ENCODE assay signal across 8 cellular contexts in genomic region chr11:35145249-35145648, GRCh38. TPM values are rescaled to one million over a fixed set of nuclear protein-coding genes. Genes with fewer than 3 reads are reported as not detected.
DNase-seq lines count a peak whose midpoint lies in the region; ATAC-seq, FAIRE-seq and TF ChIP-seq lines count a peak whose summit lies in the region.

No MANE protein-coding gene starts in this region.

- H3K4me1 ChIP-seq in GM12878 (ENCODE audit: control insufficient read depth, insufficient read depth, low read length) = peaks cover 50% of the 10 kb centered on the region

- WGBS in GM12878 (ENCODE audit: insufficient coverage, insufficient replicate concordance, low lambda C conversion rate, missing lambda C conversion rate) = 5% methylated on average over 2 of the region's 2 CpGs

- POLR2A ChIA-PET in GM12878 (lab: Charles Lee) = interaction anchor here (0.6 to 2.5 kb wide), 4 partner anchors 19 to 104 kb away, joined by 3 to 22 read pairs (median 3); no protein-coding TSS in a partner anchor

- H3K27me3 ChIP-seq in HL-60 (ENCODE audit: insufficient read depth, poor library complexity, severe bottlenecking) (no peaks in the 10 kb centered on the region), GM12878 (replicated peaks in 1 of 2; ENCODE audit: control insufficient read depth in 2 of 2, insufficient read depth in 2 of 2, low read length in 1 of 2) (no peaks in the 10 kb centered on the region)

- peak; percentile 76 to 93 for TF ChIP-seq EP300 in GM12878 (IDR thresholded peaks at IDR 0.05; ENCODE audit: borderline replicate concordance in 1 of 2, control insufficient read depth in 1 of 2, low read depth in 2 of 2, low read length in 2 of 2)

- H4K20me1 ChIP-seq in GM12878 (ENCODE audit: control insufficient read depth, insufficient read depth) = no peaks in the 10 kb centered on the region; the same call in 1 of the 2 replicates

- H3K79me2 ChIP-seq in GM12878 (ENCODE audit: control insufficient read depth, insufficient read depth, low read length) = peaks cover 73% of the 10 kb centered on the region

- DNase-seq in GM13976 (ENCODE audit: low spot score) (peak; percentile 73), HL-60 (ENCODE audit: low read depth in 1 of 2, low spot score in 1 of 2) (peak; percentile 80 to 93), GM12878 (ENCODE audit: low read depth, low spot score) (peak; percentile 86), HPDE6-E6E7 (ENCODE audit: extremely low spot score) (no peak), GF-D8 (lab: John Stamatoyannopoulos, UW) (no peak), SHP77 treated with DMSO at 0.1 percent for 48 hours (lab: John Stamatoyannopoulos, UW) (no peak)
- DNase-seq in stimulated activated naive CD8-positive, alpha-beta T cell treated with anti-CD3 and anti-CD28 coated beads, Interleukin-15, Interleukin-2, amounts not matched to agents 100 U/mL and 50 U/mL, for 24 hours = peak; percentile 71

- peak overlapping the region; percentile 90 for H3K4me2 ChIP-seq in GM12878 (ENCODE audit: control insufficient read depth, insufficient read depth)

- in situ Hi-C loops in GM13976 (cut with MboI; ENCODE audit: low sequenced_read_pairs, unreplicated experiment) (no loop called here), GM12878 (cut with MboI) (no loop called here)

- no peak overlapping the region for H2AFZ ChIP-seq in GM12878 (ENCODE audit: control insufficient read depth, low read depth, low read length)

- CTCF ChIA-PET in GM12878 (lab: Yijun Ruan, JAX) = interaction anchor here (0.6 to 10.3 kb wide), 10 partner anchors 18 to 161 kb away, joined by 3 to 111 read pairs (median 4); no protein-coding TSS in a partner anchor

- TF ChIP-seq POLR2A in GM12878 (IDR thresholded peaks at IDR 0.05; ENCODE audit: low read depth, low read length) = peak; percentile 3; the same call in 1 of the 2 replicates

- no peak overlapping the region for H3K4me3 ChIP-seq in HL-60 (replicated peaks; ENCODE audit: insufficient read depth, low read length)
- H3K4me3 ChIP-seq in GM12878 = peak overlapping the region; percentile 52; the same call in 1 of the 2 replicates

- peak; percentile 50 for ATAC-seq in GM21515 (IDR thresholded peaks at IDR 0.05; ENCODE audit: unreplicated experiment)
- ATAC-seq in GM12878 = peak; percentile 75
- peak; percentile 28 for ATAC-seq in stimulated activated naive CD8-positive, alpha-beta T cell treated with anti-CD3 and anti-CD28 coated beads, Interleukin-15, Interleukin-2, amounts not matched to agents 100 U/mL and 50 U/mL, for 24 hours

- intact Hi-C loops in GM12878 (cut with micrococcal nuclease; ENCODE audit: unreplicated experiment) = loop anchor here (2.0 to 5.0 kb wide), 4 partner anchors 18 to 138 kb away; no protein-coding TSS in a partner anchor

- TF ChIP-seq RAD21 in GM12878 (IDR thresholded peaks at IDR 0.05; ENCODE audit: insufficient read depth, low read depth, low read length) = peak; percentile 34; the same call in 1 of the 2 replicates

- TF ChIP-seq CTCF in GM13976 (IDR thresholded peaks at IDR 0.05; ENCODE audit: borderline replicate concordance, control extremely low read depth, extremely low read depth, insufficient read depth, missing control alignments) = no peak
- no peak for TF ChIP-seq CTCF in HL-60 (IDR thresholded peaks at IDR 0.05; ENCODE audit: insufficient read depth, low read length)
- peak in 2 of 3 experiments; percentile 14 to 16; a peak in 2 of 6 replicates for TF ChIP-seq CTCF in GM12878 (IDR thresholded peaks at IDR 0.05 in 2 of 3, conservative IDR thresholded peaks at IDR 0.05 in 1 of 3; ENCODE audit: control insufficient read depth in 2 of 3, extremely low read depth in 1 of 3, insufficient read depth in 1 of 3, low read depth in 3 of 3, low read length in 3 of 3)

- SMC1A ChIA-PET in GM12878 (lab: Charles Lee; ENCODE audit: uncharacterized antibody, unreplicated experiment) = interaction anchor here (0.6 to 2.7 kb wide), 18 partner anchors 10 to 160 kb away, joined by 3 to 54 read pairs (median 6); no protein-coding TSS in a partner anchor

- H3K36me3 ChIP-seq in GM12878 (ENCODE audit: control insufficient read depth in 2 of 2, insufficient read depth in 2 of 2, low read length in 1 of 2) = peaks cover 0 to 4% of the 10 kb centered on the region in 2 experiments; a peak in 1 of 4 replicates

- 0 out of 2 replicates have a peak overlapping the region, but pooled peaks have one; percentile 47 for H3K9ac ChIP-seq in GM12878 (ENCODE audit: control insufficient read depth, insufficient read depth, low read length)

- H3K27ac ChIP-seq in HL-60 (replicated peaks) (peak overlapping the region; percentile 87), GM12878 (ENCODE audit: control insufficient read depth, insufficient read depth) (peak overlapping the region; percentile 54)

- peak; percentile 78 for FAIRE-seq in GM12878 (lab: Jason Lieb, UNC)

- RAD21 ChIA-PET in GM12878 (lab: Charles Lee; ENCODE audit: unreplicated experiment) = interaction anchor here (0.5 to 2.8 kb wide), 17 partner anchors 10 to 170 kb away, joined by 3 to 38 read pairs (median 7); no protein-coding TSS in a partner anchor

- BruUV-seq in GM12878 (replicated peaks; lab: Mats Ljungman, UMichigan) = no TSS peak

- H3K9me3 ChIP-seq in GM12878 (replicated peaks; ENCODE audit: control insufficient read depth, insufficient read depth, low read length) = no peaks in the 10 kb centered on the region; the same call in 1 of the 3 replicates

TF ChIP-seq in GM12878, 131 proteins besides CTCF, POLR2A, EP300 and RAD21 (continues in another document):
- peak; percentile 77 to 81 for TF ChIP-seq IKZF2 (IDR thresholded peaks at IDR 0.05)
- TF ChIP-seq, protein P1, sequence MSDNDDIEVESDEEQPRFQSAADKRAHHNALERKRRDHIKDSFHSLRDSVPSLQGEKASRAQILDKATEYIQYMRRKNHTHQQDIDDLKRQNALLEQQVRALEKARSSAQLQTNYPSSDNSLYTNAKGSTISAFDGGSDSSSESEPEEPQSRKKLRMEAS (IDR thresholded peaks at IDR 0.05; ENCODE audit: low read depth, low read length) = no peak
- peak; percentile 27; the same call in 1 of the 2 replicates for TF ChIP-seq SMC3 (IDR thresholded peaks at IDR 0.05; ENCODE audit: borderline replicate concordance, low read length)
- no peak for TF ChIP-seq ASH2L (IDR thresholded peaks at IDR 0.05; ENCODE audit: borderline replicate concordance, low read depth)
- peak; percentile 81; the same call in 1 of the 2 replicates for TF ChIP-seq TARDBP (IDR thresholded peaks at IDR 0.05; ENCODE audit: borderline replicate concordance)
- TF ChIP-seq TBL1XR1 (IDR thresholded peaks at IDR 0.05; ENCODE audit: low read depth, low read length) = peak; percentile 90
- peak; percentile 54 for TF ChIP-seq SP1 (IDR thresholded peaks at IDR 0.05; ENCODE audit: low read depth, low read length)
- peak; percentile 73 for TF ChIP-seq JUNB (IDR thresholded peaks at IDR 0.05)
- TF ChIP-seq LARP7 (IDR thresholded peaks at IDR 0.05) = peak; percentile 19; the same call in 1 of the 2 replicates
- peak; percentile 73 for TF ChIP-seq MEF2A (IDR thresholded peaks at IDR 0.05; ENCODE audit: insufficient read depth, low read depth, low read length)
- TF ChIP-seq RAD51 (IDR thresholded peaks at IDR 0.05) = no peak
- TF ChIP-seq YY1 (IDR thresholded peaks at IDR 0.05; ENCODE audit: low read depth, low read length) = peak; percentile 66
- TF ChIP-seq POLR2AphosphoS2 (IDR thresholded peaks at IDR 0.05; ENCODE audit: low read depth, low read length) = no peak
- peak; percentile 63; the same call in 1 of the 2 replicates for TF ChIP-seq JUND (IDR thresholded peaks at IDR 0.05; ENCODE audit: low read depth, low read length)
- peak; percentile 70; the same call in 1 of the 2 replicates for TF ChIP-seq PML (IDR thresholded peaks at IDR 0.05; ENCODE audit: low read length)
- TF ChIP-seq SMAD5 (IDR thresholded peaks at IDR 0.05; ENCODE audit: low read depth) = 0 out of 2 replicates have a peak, but pooled peaks have one; percentile 32
- no peak for TF ChIP-seq STAT3 (IDR thresholded peaks at IDR 0.05; ENCODE audit: low read depth, low read length)
- 0 out of 4 replicates have a peak, but pooled peaks of 1 of the 2 experiments have one; percentile 68 for TF ChIP-seq CEBPB (IDR thresholded peaks at IDR 0.05; ENCODE audit: borderline replicate concordance in 1 of 2, low read depth in 2 of 2, low read length in 2 of 2)
- 0 out of 2 replicates have a peak, but pooled peaks have one; percentile 38 for TF ChIP-seq MXI1 (IDR thresholded peaks at IDR 0.05; ENCODE audit: low read depth, low read length)
- TF ChIP-seq BCL3 (IDR thresholded peaks at IDR 0.05; ENCODE audit: borderline replicate concordance, insufficient read depth, low read depth, low read length, poor library complexity, severe bottlenecking) = peak; percentile 93

RNA-seq across cellular contexts. Expression of gene CD44, which starts 6.3 kb away (rescaled TPM):
- 514 and 528 TPM in 2 replicates for total RNA-seq in GM12878 (2013; cell fraction: nucleolus; rRNA removed)
- total RNA-seq in GM12878 (2014; rRNA removed) = 92.1 and 101 TPM in 2 replicates
- total RNA-seq in GM12878 (2014; rRNA removed; fragmentation: Illumina TruSeq; extraction: Trizol) = 133 and 148 TPM in 2 replicates
- 293 and 295 TPM in 2 replicates for total RNA-seq in GM12878 (2021)
- 121 TPM for polyA plus RNA-seq in GM12878 (2011; ENCODE audit: low read depth)
- polyA plus RNA-seq in GM12878 (2011; rRNA removed) = 190 and 193 TPM in 2 replicates
- 279 and 303 TPM in 2 replicates for polyA plus RNA-seq in GM12878 (2011; cell fraction: cytosol; rRNA removed)
- 148 and 190 TPM in 2 replicates for polyA plus RNA-seq in GM12878 (2011; cell fraction: nucleus; rRNA removed)
- 190 and 271 TPM in 2 replicates for polyA plus RNA-seq in GM12878 (2012)
- polyA plus RNA-seq in GM12878 (2014; fragmentation: Illumina TruSeq; extraction: Trizol) = 264 and 295 TPM in 2 replicates
- 10 to 100 TPM; 57.1 to 65.3 TPM for polyA plus RNA-seq in GM12878 (2014; fragmentation: Nextera tagmentation; extraction: Ambion mirVana)
- 188 and 201 TPM in 2 replicates for polyA plus RNA-seq in GM12878 (2014; rRNA removed)
- polyA plus RNA-seq in GM12878 (2016; fragmentation: Nextera tagmentation; extraction: Ambion mirVana) = 100 to 1,000 TPM in 1 of 2 experiments, 10 to 100 TPM in 1; 95.6 to 108 TPM
- polyA minus RNA-seq in GM12878 (2011; rRNA and poly(A)+ RNA removed) = 318 and 386 TPM in 2 replicates
- 126 and 137 TPM in 2 replicates for polyA minus RNA-seq in GM12878 (2011; cell fraction: cytosol; rRNA and poly(A)+ RNA removed)
- 179 and 299 TPM in 2 replicates for polyA minus RNA-seq in GM12878 (2011; cell fraction: nucleus; rRNA and poly(A)+ RNA removed)

Comparison
In these comparisons a context has a peak if more than half of its experiments do, and no peak if none do; other contexts are left out.
1. DNase-seq: peak in GM13976 (single experiment), HL-60 (2 of 2), GM12878 (single experiment) and stimulated activated naive CD8-positive, alpha-beta T cell treated with anti-CD3 and anti-CD28 coated beads, Interleukin-15, Interleukin-2, amounts not matched to agents 100 U/mL and 50 U/mL, for 24 hours (single experiment); none in HPDE6-E6E7 (single experiment), GF-D8 (single experiment) and SHP77 treated with DMSO at 0.1 percent for 48 hours (single experiment).
2. CTCF ChIP-seq: peak in GM12878 (2 of 3); none in GM13976 (single experiment) and HL-60 (single experiment).
3. Peak in every context shown above with its lines, with median percentiles within 50 percentile points of each other: ATAC-seq.